In genomic region chr11:89405629-89406028, GRCh38 we compare ENCODE assay signal across 10 cellular contexts.
A peak's percentile ranks its signal among the peaks of the same experiment; 100 is the strongest.
DNase-seq lines count a peak whose midpoint lies in the region; ATAC-seq, FAIRE-seq and TF ChIP-seq lines count a peak whose summit lies in the region.
"Had no signal": no experiment of that assay in that cellular context is flagged by ENCODE, and none has a peak within 500 bp of the region (broad histone marks: within the 10 kb centered on the region; RNA-seq: fewer than 3 reads in every experiment).

No MANE protein-coding gene starts in this region.

- ATAC-seq in left lobe of liver = peak; percentile 79
- no peak for ATAC-seq in GM19397 (IDR thresholded peaks at IDR 0.05; ENCODE audit: unreplicated experiment)
- no peak for ATAC-seq in GM18519 (IDR thresholded peaks at IDR 0.05; ENCODE audit: low FRiP score, unreplicated experiment)
- no peak for ATAC-seq in HG03432 (IDR thresholded peaks at IDR 0.05; ENCODE audit: unreplicated experiment)

- FAIRE-seq in D721Med (lab: Jason Lieb, UNC) = no peak

- peak; percentile 19 for TF ChIP-seq CTCF in D721Med (IDR thresholded peaks at IDR 0.05; ENCODE audit: insufficient read depth, missing control alignments)

- DNase-seq in D721Med (ENCODE audit: insufficient read length, low spot score) = no peak
- peak; percentile 34 for DNase-seq in M059J (ENCODE audit: low read depth)
- peak; percentile 18 for DNase-seq in amniotic epithelial cell (ENCODE audit: low read depth)
- no peak for DNase-seq in left lobe of liver (ENCODE audit: low spot score)
- DNase-seq in HUDEP-2 (lab: John Stamatoyannopoulos, UW; ENCODE audit: unreplicated experiment in 76 of 76) = no peak
- DNase-seq: NCI-H226, ovary had no signal

Comparison
In these comparisons a context has a peak if more than half of its experiments do, and no peak if none do; other contexts are left out.
1. DNase-seq: peak in M059J (single experiment) and amniotic epithelial cell (single experiment); none in D721Med (single experiment), left lobe of liver (single experiment) and HUDEP-2 (0 of 76).